Comparison of ENCODE assay signal across 2 cellular contexts in genomic region chr19:40235238-40236025, GRCh38.
TF ChIP-seq lines count a peak whose summit lies in the region.

No MANE protein-coding gene starts in this region.

TF ChIP-seq in HCT116, 20 proteins besides CTCF, POLR2A, EP300 and RAD21:
- TF ChIP-seq SRF (IDR thresholded peaks at IDR 0.05; ENCODE audit: low read depth) (no peak), EGR1 (IDR thresholded peaks at IDR 0.05; ENCODE audit: low read depth) (no peak), FOSL1 (IDR thresholded peaks at IDR 0.05; ENCODE audit: low read depth) (no peak), POLR2AphosphoS5 (IDR thresholded peaks at IDR 0.05; ENCODE audit: low read depth, low read length) (no peak), ZNF274 (IDR thresholded peaks at IDR 0.05; ENCODE audit: low read depth, low read length) (no peak), ELF1 (IDR thresholded peaks at IDR 0.05; ENCODE audit: borderline replicate concordance, low read depth) (no peak), EZH2 (IDR thresholded peaks at IDR 0.05) (no peak), ZBTB33 (IDR thresholded peaks at IDR 0.05; ENCODE audit: extremely low read depth, insufficient replicate concordance, low read length) (no peak), CEBPB (IDR thresholded peaks at IDR 0.05; ENCODE audit: low read depth) (no peak), ATF3 (IDR thresholded peaks at IDR 0.05) (no peak), SIN3A (IDR thresholded peaks at IDR 0.05; ENCODE audit: low read depth) (no peak), REST (IDR thresholded peaks at IDR 0.05; ENCODE audit: low read depth) (no peak), SP1 (IDR thresholded peaks at IDR 0.05; ENCODE audit: low read depth) (no peak), MAX (IDR thresholded peaks at IDR 0.05) (no peak), EZH2phosphoT487 (IDR thresholded peaks at IDR 0.05; ENCODE audit: borderline replicate concordance) (no peak), TCF7L2 (IDR thresholded peaks at IDR 0.05; ENCODE audit: borderline replicate concordance, extremely low read depth, insufficient read depth, insufficient read length) (no peak), ZFX (IDR thresholded peaks at IDR 0.05) (no peak), JUND (IDR thresholded peaks at IDR 0.05) (no peak), YY1 (IDR thresholded peaks at IDR 0.05; ENCODE audit: extremely low read depth, insufficient replicate concordance, low read depth, low read length) (no peak), CBX3 (IDR thresholded peaks at IDR 0.05; ENCODE audit: low read depth) (no peak)

TF ChIP-seq in HepG2, 621 proteins besides CTCF, POLR2A, EP300 and RAD21:
- TF ChIP-seq SMAD1 (CRISPR knock-in tag; IDR thresholded peaks at IDR 0.05; ENCODE audit: borderline replicate concordance, low read depth) (no peak), AGO2 (optimal IDR thresholded peaks at IDR 0.05; ENCODE audit: low read depth, low read length) (peak; percentile 61), ZBTB33 (CRISPR knock-in tag; IDR thresholded peaks at IDR 0.05) (peak; percentile 98), STAG1 (CRISPR knock-in tag; IDR thresholded peaks at IDR 0.05) (peak; percentile 24), HNRNPL (IDR thresholded peaks at IDR 0.05; ENCODE audit: low read depth, low read length) (0 out of 2 replicates have a peak, but pooled peaks have one; percentile 43), XRCC5 (optimal IDR thresholded peaks at IDR 0.05; ENCODE audit: low read length) (no peak)
